In genomic region chr17:10205549-10206185, GRCh38 we compare ENCODE assay signal across 26 cellular contexts. TPM values are rescaled to one million over a fixed set of nuclear protein-coding genes. Genes with fewer than 3 reads are reported as not detected.
A peak's percentile ranks its signal among the peaks of the same experiment; 100 is the strongest.
DNase-seq lines count a peak whose midpoint lies in the region; ATAC-seq, FAIRE-seq and TF ChIP-seq lines count a peak whose summit lies in the region.
"Had no signal": no experiment of that assay in that cellular context is flagged by ENCODE, and none has a peak within 500 bp of the region (broad histone marks: within the 10 kb centered on the region; RNA-seq: fewer than 3 reads in every experiment).

No MANE protein-coding gene starts in this region.

- intact Hi-C loops in heart left ventricle (cut with DNase I): no loop called here

- TF ChIP-seq POLR2A in A549 (IDR thresholded peaks at IDR 0.05; ENCODE audit: low read length) (no peak), heart left ventricle (IDR thresholded peaks at IDR 0.05) (no peak)

- ATAC-seq in A549 (no peak), heart left ventricle (no peak)
- ATAC-seq in activated naive CD8-positive, alpha-beta T cell treated with anti-CD3 and anti-CD28 coated beads, Interleukin-2, amount 50 U/mL, for 24 hours: peak; percentile 61

- H3K4me3 Mint-ChIP-seq in activated naive CD8-positive, alpha-beta T cell treated with anti-CD3 and anti-CD28 coated beads, Interleukin-2, amount 50 U/mL, for 24 hours: no peak overlapping the region
- H3K4me3 Mint-ChIP-seq: CD4-positive, alpha-beta T cell; T-helper 1 cell treated with Interleukin-12 subunit alpha and Interleukin-12 subunit beta and Interleukin-4 antibody, amounts not matched to agents 30 μg/mL and 1 μg/mL, for 36 hours had no signal

- WGBS in A549 (ENCODE audit: missing lambda C conversion rate): 33% methylated on average over 2 of the region's 2 CpGs
- 88 to 93% (median 93%) methylated on average over 2 of the region's 2 CpGs for WGBS in heart left ventricle, 4 donors

- no peak for TF ChIP-seq RAD21 in A549 (conservative IDR thresholded peaks at IDR 0.05 in 1 of 2, IDR thresholded peaks at IDR 0.05 in 1 of 2)

- H3K27ac ChIP-seq in A549 (no peak overlapping the region), heart left ventricle (no peak overlapping the region)
- H3K27ac ChIP-seq: coronary artery, esophagus squamous epithelium, GM23248, HL-60, prostate gland, SJSA1, uterus, WERI-Rb-1 had no signal

- H3K27me3 ChIP-seq in heart left ventricle: peaks cover 0 to 3% (median 0%) of the 10 kb centered on the region in 9 donors
- H3K27me3 ChIP-seq: esophagus squamous epithelium, SJSA1, uterus had no signal

- H3K4me1 ChIP-seq in A549: no peaks in the 10 kb centered on the region
- peaks cover 0 to 10% (median 0%) of the 10 kb centered on the region in 12 donors for H3K4me1 ChIP-seq in heart left ventricle
- H3K4me1 ChIP-seq: SJSA1 had no signal

- H3K9me3 Mint-ChIP-seq in activated naive CD8-positive, alpha-beta T cell treated with anti-CD3 and anti-CD28 coated beads, Interleukin-2, amount 50 U/mL, for 24 hours: peaks cover 22% of the 10 kb centered on the region

- TF ChIP-seq EP300 in A549 (IDR thresholded peaks at IDR 0.05): no peak

- H3K36me3 Mint-ChIP-seq in activated naive CD8-positive, alpha-beta T cell treated with anti-CD3 and anti-CD28 coated beads, Interleukin-2, amount 50 U/mL, for 24 hours (ENCODE audit: low read depth): peaks cover 3% of the 10 kb centered on the region

- POLR2A ChIA-PET in A549 (lab: Yijun Ruan, JAX): no interaction called here

- H3K27ac Mint-ChIP-seq in activated naive CD8-positive, alpha-beta T cell treated with anti-CD3 and anti-CD28 coated beads, Interleukin-2, amount 50 U/mL, for 24 hours: peak overlapping the region; percentile 48
- H3K27ac Mint-ChIP-seq: CD4-positive, alpha-beta T cell; T-helper 1 cell treated with Interleukin-12 subunit alpha and Interleukin-12 subunit beta and Interleukin-4 antibody, amounts not matched to agents 30 μg/mL and 1 μg/mL, for 36 hours had no signal

- H3K4me1 Mint-ChIP-seq in activated naive CD8-positive, alpha-beta T cell treated with anti-CD3 and anti-CD28 coated beads, Interleukin-2, amount 50 U/mL, for 24 hours: peaks cover 4% of the 10 kb centered on the region

- no peak overlapping the region for H3K4me3 ChIP-seq in A549
- H3K4me3 ChIP-seq in GM12865 (ENCODE audit: low read depth, low read length): no peak overlapping the region
- H3K4me3 ChIP-seq in heart left ventricle: no peak overlapping the region
- H3K4me3 ChIP-seq: coronary artery, esophagus squamous epithelium, GM23248, prostate gland, SJSA1, uterus had no signal

- CTCF ChIA-PET in A549 (lab: Yijun Ruan, JAX): interaction anchor here (0.7 to 1.3 kb wide), 2 partner anchors 21 to 100 kb away, joined by 3 to 5 read pairs; no protein-coding TSS in a partner anchor

- H3K27me3 Mint-ChIP-seq in activated naive CD8-positive, alpha-beta T cell treated with anti-CD3 and anti-CD28 coated beads, Interleukin-2, amount 50 U/mL, for 24 hours: peaks cover 3% of the 10 kb centered on the region

- no peak overlapping the region for H3K4me2 ChIP-seq in A549

- no peak for DNase-seq in A549 (ENCODE audit: low read depth in 1 of 2, low spot score in 1 of 2)
- DNase-seq in GM12865 (ENCODE audit: low read depth): peak; percentile 33
- peak; percentile 24 for DNase-seq in NAMALWA (ENCODE audit: low spot score)
- peak; percentile 23 for DNase-seq in activated naive CD8-positive, alpha-beta T cell treated with anti-CD3 and anti-CD28 coated beads, Interleukin-2, amount 50 U/mL, for 24 hours
- no peak for DNase-seq in AML-193 (lab: John Stamatoyannopoulos, UW)
- DNase-seq in NCI-H748 (lab: John Stamatoyannopoulos, UW; ENCODE audit: unreplicated experiment): no peak
- no peak for DNase-seq in heart left ventricle
- DNase-seq in hepatic stellate cell (ENCODE audit: low spot score): no peak
- DNase-seq: activated CD4-positive, alpha-beta T cell treated with anti-CD3 and anti-CD28 coated beads, Interleukin-2, amount 50 U/mL, for 48 hours; activated effector memory CD4-positive, alpha-beta T cell treated with anti-CD3 and anti-CD28 coated beads, Interleukin-2, amount 50 U/mL, for 16 hours; amniotic stem cell; CD4-positive, alpha-beta T cell; esophagus squamous epithelium; GM23248; kidney glomerular epithelial cell; NCI-H1694; NCI-H774; uterus; WERI-Rb-1 had no signal

- no peak for TF ChIP-seq CTCF in A549 (IDR thresholded peaks at IDR 0.05)
- TF ChIP-seq CTCF in GM12865 (IDR thresholded peaks at IDR 0.05; ENCODE audit: insufficient read depth, low read depth, low read length, missing control alignments): no peak
- TF ChIP-seq CTCF in heart left ventricle (IDR thresholded peaks at IDR 0.05): no peak

- H3K36me3 ChIP-seq in heart left ventricle: no peaks in the 10 kb centered on the region
- H3K36me3 ChIP-seq: esophagus squamous epithelium, prostate gland, SJSA1, uterus, WERI-Rb-1 had no signal

- no peak for FAIRE-seq in A549 (lab: Jason Lieb, UNC)
- FAIRE-seq: GM12892 had no signal

- H3K9me3 ChIP-seq in A549: peaks cover 39% of the 10 kb centered on the region
- peaks cover 0 to 28% (median 9%) of the 10 kb centered on the region in 12 donors for H3K9me3 ChIP-seq in heart left ventricle
- H3K9me3 ChIP-seq: prostate gland, SJSA1 had no signal

TF ChIP-seq in A549, 52 proteins besides CTCF, POLR2A, EP300 and RAD21:
- no peak for TF ChIP-seq PBX3 (IDR thresholded peaks at IDR 0.05)
- TF ChIP-seq TP53 (CRISPR knock-in tag; IDR thresholded peaks at IDR 0.05): 0 out of 2 replicates have a peak, but pooled peaks have one; percentile 69
- peak; percentile 97 for TF ChIP-seq ZFP36 (IDR thresholded peaks at IDR 0.05; ENCODE audit: borderline replicate concordance, partially characterized antibody)

RNA-seq across cellular contexts. Expression of gene GAS7, which starts 7.3 kb away (rescaled TPM):
- 1.5 and 1.6 TPM in 2 replicates for polyA plus RNA-seq in A549 (2011; rRNA removed)
- polyA plus RNA-seq in A549 (2012; cell fraction: cytosol; rRNA removed): 1.3 and 1.7 TPM in 2 replicates
- 0.62 and 1.3 TPM in 2 replicates for polyA plus RNA-seq in A549 (2012; cell fraction: nucleus; rRNA removed)
- 1.2 to 1.4 TPM (median 1.3 TPM) in 3 replicates for polyA plus RNA-seq in A549 (2017; fragmentation: RNase III; extraction: RNeasy Plus Mini Kit Qiagen cat#74134 plus additional on column Dnase treatment)
- 1.2 and 1.6 TPM in 2 replicates for polyA minus RNA-seq in A549 (2011; rRNA and poly(A)+ RNA removed)
- total RNA-seq in heart left ventricle: 10 to 100 TPM; 34.5 to 86.5 (median 65.4) TPM
- polyA plus RNA-seq in heart left ventricle: 10 to 100 TPM; 19.4 to 52.2 TPM
- total RNA-seq: MCF 10A had no signal

Comparison
In these comparisons a context has a peak if more than half of its experiments do, and no peak if none do; other contexts are left out.
1. DNase-seq: peak in GM12865 (single experiment), NAMALWA (single experiment) and activated naive CD8-positive, alpha-beta T cell treated with anti-CD3 and anti-CD28 coated beads, Interleukin-2, amount 50 U/mL, for 24 hours (single experiment); none in A549 (0 of 2), AML-193 (0 of 2), NCI-H748 (single experiment), heart left ventricle (0 of 5) and hepatic stellate cell (single experiment).
2. RNA of gene GAS7, which starts 7.3 kb away (polyA plus RNA-seq): 19.4 to 52.2 TPM in heart left ventricle; 0.62 to 1.7 TPM in A549; every median in the first group is over 4 times any median in the second.